In genomic region chr1:163315773-163316374, GRCh38 we compare ENCODE assay signal across 7 cellular contexts. TPM values are rescaled to one million over a fixed set of nuclear protein-coding genes. Genes with fewer than 3 reads are reported as not detected.
A peak's percentile ranks its signal among the peaks of the same experiment; 100 is the strongest.
DNase-seq lines count a peak whose midpoint lies in the region; ATAC-seq and FAIRE-seq lines count a peak whose summit lies in the region.

No MANE protein-coding gene starts in this region.

- peaks cover 23% of the 10 kb centered on the region for H3K36me3 ChIP-seq in SK-N-MC (ENCODE audit: insufficient read depth, low read length)

- no peak for ATAC-seq in GM19452 (IDR thresholded peaks at IDR 0.05; ENCODE audit: unreplicated experiment)

- DNase-seq in Daoy (ENCODE audit: low read depth), result peak; percentile 25
- DNase-seq in KBM-7, result peak; percentile 27
- peak; percentile 52 for DNase-seq in SK-N-MC (ENCODE audit: low read depth, low spot score)
- peak; percentile 56 for DNase-seq in middle frontal gyrus (ENCODE audit: extremely low spot score, low spot score)
- DNase-seq in foreskin melanocyte, result no peak

- peak; percentile 14 for FAIRE-seq in colon (lab: Jason Lieb, UNC)

- no peak overlapping the region for H3K4me3 ChIP-seq in SK-N-MC

- no peak overlapping the region for H3K9ac ChIP-seq in SK-N-MC (ENCODE audit: insufficient read length)

- no peaks in the 10 kb centered on the region for H3K9me3 ChIP-seq in SK-N-MC (ENCODE audit: low read depth, low read length)

- in situ Hi-C loops in KBM-7 (cut with MboI; ENCODE audit: low pct_unique_long_range_greater_than_20kb, low sequenced_read_pairs), result loop anchor here (25.0 kb wide), 1 partner anchor 454 kb away; the partner anchor contains the start of gene CCDC190

- no peak overlapping the region for H3K27ac ChIP-seq in SK-N-MC

RNA-seq across cellular contexts. Expression of gene NUF2, which starts 5.9 kb away (rescaled TPM):
- total RNA-seq in Daoy (2014; rRNA removed; shearing (Covaris generic)), result 92.9 and 118 TPM in 2 replicates
